ENCODE assay signal across 1 cellular context in the genomic region with DNA sequence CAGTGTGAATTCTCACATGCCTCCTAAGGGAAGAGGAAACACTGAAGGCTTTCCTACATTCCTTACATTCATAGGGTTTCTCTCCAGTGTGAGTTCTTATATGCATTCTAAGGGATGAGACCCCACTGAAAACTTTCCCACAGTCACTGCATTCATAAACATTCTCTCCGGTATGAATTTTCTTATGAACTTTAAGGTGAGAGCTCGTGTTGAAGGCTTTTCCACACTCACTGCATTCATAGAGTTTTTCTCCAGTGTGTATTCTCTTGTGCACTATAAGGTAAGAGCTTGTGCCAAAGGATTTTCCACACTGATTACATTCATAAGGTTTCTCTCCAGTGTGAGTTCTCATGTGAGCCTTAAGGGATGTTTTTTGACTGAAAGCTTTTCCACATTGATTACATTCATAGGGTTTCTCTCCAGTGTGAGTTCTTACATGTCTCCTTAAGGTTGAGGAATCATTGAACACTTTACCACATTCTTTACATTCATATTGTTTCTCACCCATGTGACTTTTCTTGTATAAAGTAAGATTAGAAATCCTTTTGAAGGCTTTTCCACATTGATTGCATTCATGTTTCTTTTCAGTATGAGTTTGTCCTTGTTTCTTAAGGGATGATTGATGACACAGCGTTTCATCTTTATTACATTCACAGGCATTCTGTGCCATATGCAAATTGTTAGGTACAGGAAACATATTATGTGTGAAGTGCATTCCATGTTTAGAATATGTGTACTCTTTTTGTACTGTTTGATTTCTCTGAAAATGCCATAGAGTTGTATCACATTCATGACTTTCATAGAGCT.
TF ChIP-seq lines count a peak whose summit lies in the region.

No MANE protein-coding gene starts in this region.

TF ChIP-seq in HEK293, 187 proteins besides CTCF, POLR2A, EP300 and RAD21:
- TF ChIP-seq YY2 (tag by site-specific recombination; IDR thresholded peaks at IDR 0.05) (no peak), ZNF707 (tag by site-specific recombination; IDR thresholded peaks at IDR 0.05) (no peak), ZNF416 (tag by site-specific recombination; IDR thresholded peaks at IDR 0.05) (no peak), ZNF658 (tag by site-specific recombination; IDR thresholded peaks at IDR 0.05) (no peak), ZNF274 (IDR thresholded peaks at IDR 0.05; ENCODE audit: low read length) (peak; percentile 91), ZNF274 (tag by site-specific recombination; IDR thresholded peaks at IDR 0.05; ENCODE audit: borderline replicate concordance) (peak; percentile 92), ZNF394 (tag by site-specific recombination; IDR thresholded peaks at IDR 0.05; ENCODE audit: borderline replicate concordance) (no peak), ZNF626 (tag by site-specific recombination; IDR thresholded peaks at IDR 0.05) (0 out of 2 replicates have a peak, but pooled peaks have one; percentile 13), ZNF501 (tag by site-specific recombination; IDR thresholded peaks at IDR 0.05) (no peak), ZNF132 (tag by site-specific recombination; IDR thresholded peaks at IDR 0.05; ENCODE audit: borderline replicate concordance) (no peak), ZNF10 (tag by site-specific recombination; IDR thresholded peaks at IDR 0.05) (no peak), SETDB1 (IDR thresholded peaks at IDR 0.05; ENCODE audit: insufficient read length, low read length) (peak; percentile 100), ZNF391 (tag by site-specific recombination; IDR thresholded peaks at IDR 0.05; ENCODE audit: borderline replicate concordance, low read depth) (no peak), ZNF600 (tag by site-specific recombination; IDR thresholded peaks at IDR 0.05) (no peak), ZNF785 (tag by site-specific recombination; IDR thresholded peaks at IDR 0.05) (no peak), MYNN (tag by site-specific recombination; IDR thresholded peaks at IDR 0.05; ENCODE audit: borderline replicate concordance) (no peak), ZFP37 (tag by site-specific recombination; IDR thresholded peaks at IDR 0.05) (no peak), ZNF146 (tag by site-specific recombination; IDR thresholded peaks at IDR 0.05) (no peak), TRIM28 (IDR thresholded peaks at IDR 0.05; ENCODE audit: borderline replicate concordance, low read length) (peak; percentile 99), ZSCAN30 (tag by site-specific recombination; IDR thresholded peaks at IDR 0.05) (no peak), FEZF1 (tag by site-specific recombination; IDR thresholded peaks at IDR 0.05) (no peak)
- TF ChIP-seq, protein P1, sequence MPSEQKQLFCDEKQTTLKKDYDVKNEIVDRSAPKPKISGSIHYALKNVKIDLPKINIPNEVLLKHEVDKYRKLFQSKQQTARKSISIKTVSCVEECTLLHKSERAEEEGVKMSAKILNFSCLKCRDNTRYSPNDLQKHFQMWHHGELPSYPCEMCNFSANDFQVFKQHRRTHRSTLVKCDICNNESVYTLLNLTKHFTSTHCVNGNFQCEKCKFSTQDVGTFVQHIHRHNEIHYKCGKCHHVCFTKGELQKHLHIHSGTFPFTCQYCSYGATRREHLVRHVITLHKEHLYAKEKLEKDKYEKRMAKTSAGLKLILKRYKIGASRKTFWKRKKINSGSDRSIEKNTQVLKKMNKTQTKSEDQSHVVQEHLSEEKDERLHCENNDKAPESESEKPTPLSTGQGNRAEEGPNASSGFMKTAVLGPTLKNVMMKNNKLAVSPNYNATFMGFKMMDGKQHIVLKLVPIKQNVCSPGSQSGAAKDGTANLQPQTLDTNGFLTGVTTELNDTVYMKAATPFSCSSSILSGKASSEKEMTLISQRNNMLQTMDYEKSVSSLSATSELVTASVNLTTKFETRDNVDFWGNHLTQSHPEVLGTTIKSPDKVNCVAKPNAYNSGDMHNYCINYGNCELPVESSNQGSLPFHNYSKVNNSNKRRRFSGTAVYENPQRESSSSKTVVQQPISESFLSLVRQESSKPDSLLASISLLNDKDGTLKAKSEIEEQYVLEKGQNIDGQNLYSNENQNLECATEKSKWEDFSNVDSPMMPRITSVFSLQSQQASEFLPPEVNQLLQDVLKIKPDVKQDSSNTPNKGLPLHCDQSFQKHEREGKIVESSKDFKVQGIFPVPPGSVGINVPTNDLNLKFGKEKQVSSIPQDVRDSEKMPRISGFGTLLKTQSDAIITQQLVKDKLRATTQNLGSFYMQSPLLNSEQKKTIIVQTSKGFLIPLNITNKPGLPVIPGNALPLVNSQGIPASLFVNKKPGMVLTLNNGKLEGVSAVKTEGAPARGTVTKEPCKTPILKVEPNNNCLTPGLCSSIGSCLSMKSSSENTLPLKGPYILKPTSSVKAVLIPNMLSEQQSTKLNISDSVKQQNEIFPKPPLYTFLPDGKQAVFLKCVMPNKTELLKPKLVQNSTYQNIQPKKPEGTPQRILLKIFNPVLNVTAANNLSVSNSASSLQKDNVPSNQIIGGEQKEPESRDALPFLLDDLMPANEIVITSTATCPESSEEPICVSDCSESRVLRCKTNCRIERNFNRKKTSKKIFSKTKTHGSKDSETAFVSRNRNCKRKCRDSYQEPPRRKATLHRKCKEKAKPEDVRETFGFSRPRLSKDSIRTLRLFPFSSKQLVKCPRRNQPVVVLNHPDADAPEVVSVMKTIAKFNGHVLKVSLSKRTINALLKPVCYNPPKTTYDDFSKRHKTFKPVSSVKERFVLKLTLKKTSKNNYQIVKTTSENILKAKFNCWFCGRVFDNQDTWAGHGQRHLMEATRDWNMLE (tag by site-specific recombination; conservative IDR thresholded peaks at IDR 0.05; ENCODE audit: low read depth), result peak; percentile 33; the same call in 1 of the 2 replicates
- TF ChIP-seq, protein P2, sequence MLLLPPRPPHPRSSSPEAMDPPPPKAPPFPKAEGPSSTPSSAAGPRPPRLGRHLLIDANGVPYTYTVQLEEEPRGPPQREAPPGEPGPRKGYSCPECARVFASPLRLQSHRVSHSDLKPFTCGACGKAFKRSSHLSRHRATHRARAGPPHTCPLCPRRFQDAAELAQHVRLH (tag by site-specific recombination; IDR thresholded peaks at IDR 0.05), result no peak
- TF ChIP-seq, protein P3, sequence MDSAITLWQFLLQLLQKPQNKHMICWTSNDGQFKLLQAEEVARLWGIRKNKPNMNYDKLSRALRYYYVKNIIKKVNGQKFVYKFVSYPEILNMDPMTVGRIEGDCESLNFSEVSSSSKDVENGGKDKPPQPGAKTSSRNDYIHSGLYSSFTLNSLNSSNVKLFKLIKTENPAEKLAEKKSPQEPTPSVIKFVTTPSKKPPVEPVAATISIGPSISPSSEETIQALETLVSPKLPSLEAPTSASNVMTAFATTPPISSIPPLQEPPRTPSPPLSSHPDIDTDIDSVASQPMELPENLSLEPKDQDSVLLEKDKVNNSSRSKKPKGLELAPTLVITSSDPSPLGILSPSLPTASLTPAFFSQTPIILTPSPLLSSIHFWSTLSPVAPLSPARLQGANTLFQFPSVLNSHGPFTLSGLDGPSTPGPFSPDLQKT (IDR thresholded peaks at IDR 0.05; ENCODE audit: borderline replicate concordance, low read depth, low read length), result no peak
TF ChIP-seq in HEK293: peak in this region for 5.
